16 cellular contexts compared by ENCODE assay signal in genomic region chr1:173193639-173194038, GRCh38. TPM values are rescaled to one million over a fixed set of nuclear protein-coding genes. Genes with fewer than 3 reads are reported as not detected.
A peak's percentile ranks its signal among the peaks of the same experiment; 100 is the strongest.
DNase-seq lines count a peak whose midpoint lies in the region; ATAC-seq, FAIRE-seq and TF ChIP-seq lines count a peak whose summit lies in the region.
"Had no signal": no experiment of that assay in that cellular context is flagged by ENCODE, and none has a peak within 500 bp of the region (broad histone marks: within the 10 kb centered on the region; RNA-seq: fewer than 3 reads in every experiment).

No MANE protein-coding gene starts in this region.

- H3K27me3 Mint-ChIP-seq in activated CD4-positive, alpha-beta memory T cell treated with anti-CD3 and anti-CD28 coated beads, Interleukin-2, amount 10 ng/mL, durations not matched to agents 7 days and 5 days, result peaks cover 3% of the 10 kb centered on the region
- H3K27me3 Mint-ChIP-seq: activated naive CD8-positive, alpha-beta T cell had no signal

- H3K4me3 Mint-ChIP-seq in activated CD4-positive, alpha-beta memory T cell treated with anti-CD3 and anti-CD28 coated beads, Interleukin-2, amount 10 ng/mL, durations not matched to agents 7 days and 5 days, result no peak overlapping the region
- H3K4me3 Mint-ChIP-seq: activated naive CD8-positive, alpha-beta T cell; natural killer cell had no signal

- no peaks in the 10 kb centered on the region for H3K9me3 Mint-ChIP-seq in activated CD4-positive, alpha-beta memory T cell treated with anti-CD3 and anti-CD28 coated beads, Interleukin-2, amount 10 ng/mL, durations not matched to agents 7 days and 5 days
- H3K9me3 Mint-ChIP-seq: natural killer cell had no signal

- DNase-seq in GM04503 (ENCODE audit: low read depth), result peak; percentile 79
- DNase-seq in NOMO-1 treated with dmso at 0.1 percent for 144 hours (lab: John Stamatoyannopoulos, UW; ENCODE audit: unreplicated experiment), result peak; percentile 50
- peak; percentile 58 for DNase-seq in dermis blood vessel endothelial cell
- DNase-seq in sciatic nerve (ENCODE audit: low spot score), result no peak
- no peak for DNase-seq in activated CD4-positive, alpha-beta memory T cell treated with anti-CD3 and anti-CD28 coated beads, Interleukin-2, amount 10 ng/mL, durations not matched to agents 7 days and 5 days
- no peak for DNase-seq in LoVo (ENCODE audit: low spot score)
- no peak for DNase-seq in lower leg skin (ENCODE audit: low spot score in 2 of 2)
- DNase-seq in frontal cortex (ENCODE audit: low spot score in 2 of 2), result no peak
- DNase-seq: COR-L47, kidney glomerular epithelial cell, natural killer cell, NCI-H345 had no signal

- CTCF ChIA-PET in activated CD4-positive, alpha-beta memory T cell treated with anti-CD3 and anti-CD28 coated beads, Interleukin-2, amount 10 ng/mL, durations not matched to agents 7 days and 5 days (lab: Charles Lee), result no interaction called here

- no peak overlapping the region for H3K4me3 ChIP-seq in lower leg skin (ENCODE audit: low read depth, poor library complexity, severe bottlenecking)
- H3K4me3 ChIP-seq: skin epidermis had no signal

- 73 to 74% methylated on average over 2 of the region's 2 CpGs for WGBS in lower leg skin, 2 donors

- TF ChIP-seq CTCF in lower leg skin (IDR thresholded peaks at IDR 0.05), result no peak

- H3K27ac Mint-ChIP-seq in activated CD4-positive, alpha-beta memory T cell treated with anti-CD3 and anti-CD28 coated beads, Interleukin-2, amount 10 ng/mL, durations not matched to agents 7 days and 5 days, result no peak overlapping the region
- H3K27ac Mint-ChIP-seq: activated naive CD8-positive, alpha-beta T cell had no signal

- no peak for FAIRE-seq in frontal cortex (lab: Jason Lieb, UNC)
- FAIRE-seq: TTC549 had no signal

- POLR2A ChIA-PET in activated CD4-positive, alpha-beta memory T cell treated with anti-CD3 and anti-CD28 coated beads, Interleukin-2, amount 10 ng/mL, durations not matched to agents 7 days and 5 days (lab: Charles Lee), result no interaction called here

- no peaks in the 10 kb centered on the region for H3K36me3 Mint-ChIP-seq in activated CD4-positive, alpha-beta memory T cell treated with anti-CD3 and anti-CD28 coated beads, Interleukin-2, amount 10 ng/mL, durations not matched to agents 7 days and 5 days (ENCODE audit: low read depth)
- H3K36me3 Mint-ChIP-seq: natural killer cell had no signal

- peak; percentile 52 for ATAC-seq in sciatic nerve
- ATAC-seq: natural killer cell, Panc1 had no signal

- H3K4me1 Mint-ChIP-seq in activated CD4-positive, alpha-beta memory T cell treated with anti-CD3 and anti-CD28 coated beads, Interleukin-2, amount 10 ng/mL, durations not matched to agents 7 days and 5 days, result peaks cover 17% of the 10 kb centered on the region

- no peak for TF ChIP-seq POLR2A in lower leg skin (IDR thresholded peaks at IDR 0.05)

- intact Hi-C loops in sciatic nerve (cut with DNase I), result no loop called here
- intact Hi-C loops in lower leg skin (cut with DNase I; ENCODE audit: low total_unique reads), result no loop called here

RNA-seq across cellular contexts. Expression of gene TNFSF4, which starts 13.5 kb away (rescaled TPM):
- 2.7 TPM in 2 replicates for total RNA-seq in dermis blood vessel endothelial cell
- 1.7 TPM for total RNA-seq in sciatic nerve
- under 1 TPM; 0.78 to 0.83 TPM for total RNA-seq in activated CD4-positive, alpha-beta memory T cell treated with anti-CD3 and anti-CD28 coated beads, Interleukin-2, amount 10 ng/mL, durations not matched to agents 7 days and 5 days
- total RNA-seq in lower leg skin, result under 1 TPM; 0.08 to 0.89 (median 0.32) TPM
- 0.41 TPM for total RNA-seq in frontal cortex

Comparison
In these comparisons a context has a peak if more than half of its experiments do, and no peak if none do; other contexts are left out.
1. DNase-seq: peak in GM04503 (single experiment), NOMO-1 treated with dmso at 0.1 percent for 144 hours (single experiment) and dermis blood vessel endothelial cell (single experiment); none in sciatic nerve (single experiment), activated CD4-positive, alpha-beta memory T cell treated with anti-CD3 and anti-CD28 coated beads, Interleukin-2, amount 10 ng/mL, durations not matched to agents 7 days and 5 days (single experiment), LoVo (single experiment), lower leg skin (0 of 2) and frontal cortex (0 of 2).